ENCODE assay signal across 1 cellular context in the genomic region with DNA sequence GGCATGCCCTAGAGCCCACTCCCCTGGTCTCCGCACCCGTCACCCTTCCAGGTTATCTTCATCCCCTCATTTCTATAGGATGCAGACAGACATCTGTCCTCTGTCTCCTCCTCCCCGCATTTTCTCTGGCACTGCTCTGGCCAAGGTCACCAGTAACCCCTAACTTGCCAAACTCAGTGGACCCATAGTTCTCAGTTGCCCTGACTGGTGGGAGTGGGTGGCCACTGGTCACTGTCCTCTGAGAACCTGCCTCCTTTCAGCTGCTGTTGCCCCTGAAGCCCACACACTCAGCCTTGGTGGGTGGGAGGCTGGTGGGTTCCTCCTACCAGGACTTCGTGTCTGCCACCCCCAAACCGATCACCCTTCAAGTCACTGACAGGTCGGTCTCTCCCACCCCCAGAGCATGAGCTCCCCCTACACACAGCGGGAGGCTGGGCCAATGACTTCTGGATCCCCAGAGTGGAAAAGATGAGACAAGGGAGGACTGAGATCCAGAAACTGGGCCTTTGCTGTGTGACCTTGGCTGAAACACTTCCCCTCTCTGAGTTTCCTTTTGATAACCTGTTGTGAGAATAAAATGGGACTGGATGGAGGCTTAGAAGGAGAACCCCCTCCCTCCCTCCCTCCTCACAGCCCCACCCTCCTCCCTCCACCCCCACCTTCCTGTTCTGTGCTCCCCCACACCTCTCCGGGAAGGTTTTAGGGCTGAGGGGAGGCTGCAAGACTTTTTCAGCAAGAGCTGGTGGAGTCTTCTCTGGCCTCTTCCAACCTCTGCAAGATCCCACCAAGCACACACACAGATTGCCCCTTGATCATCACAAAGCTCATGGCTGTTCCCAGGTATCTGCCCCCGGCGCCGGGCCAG.
TF ChIP-seq lines count a peak whose summit lies in the region.

No MANE protein-coding gene starts in this region.

TF ChIP-seq in GM23338, 12 proteins besides CTCF, POLR2A, EP300 and RAD21:
- TF ChIP-seq, protein P1, sequence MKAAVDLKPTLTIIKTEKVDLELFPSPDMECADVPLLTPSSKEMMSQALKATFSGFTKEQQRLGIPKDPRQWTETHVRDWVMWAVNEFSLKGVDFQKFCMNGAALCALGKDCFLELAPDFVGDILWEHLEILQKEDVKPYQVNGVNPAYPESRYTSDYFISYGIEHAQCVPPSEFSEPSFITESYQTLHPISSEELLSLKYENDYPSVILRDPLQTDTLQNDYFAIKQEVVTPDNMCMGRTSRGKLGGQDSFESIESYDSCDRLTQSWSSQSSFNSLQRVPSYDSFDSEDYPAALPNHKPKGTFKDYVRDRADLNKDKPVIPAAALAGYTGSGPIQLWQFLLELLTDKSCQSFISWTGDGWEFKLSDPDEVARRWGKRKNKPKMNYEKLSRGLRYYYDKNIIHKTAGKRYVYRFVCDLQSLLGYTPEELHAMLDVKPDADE (IDR thresholded peaks at IDR 0.05), result no peak
- TF ChIP-seq ZNF114 (CRISPR knock-in tag; IDR thresholded peaks at IDR 0.05), result no peak
- TF ChIP-seq, protein P2, sequence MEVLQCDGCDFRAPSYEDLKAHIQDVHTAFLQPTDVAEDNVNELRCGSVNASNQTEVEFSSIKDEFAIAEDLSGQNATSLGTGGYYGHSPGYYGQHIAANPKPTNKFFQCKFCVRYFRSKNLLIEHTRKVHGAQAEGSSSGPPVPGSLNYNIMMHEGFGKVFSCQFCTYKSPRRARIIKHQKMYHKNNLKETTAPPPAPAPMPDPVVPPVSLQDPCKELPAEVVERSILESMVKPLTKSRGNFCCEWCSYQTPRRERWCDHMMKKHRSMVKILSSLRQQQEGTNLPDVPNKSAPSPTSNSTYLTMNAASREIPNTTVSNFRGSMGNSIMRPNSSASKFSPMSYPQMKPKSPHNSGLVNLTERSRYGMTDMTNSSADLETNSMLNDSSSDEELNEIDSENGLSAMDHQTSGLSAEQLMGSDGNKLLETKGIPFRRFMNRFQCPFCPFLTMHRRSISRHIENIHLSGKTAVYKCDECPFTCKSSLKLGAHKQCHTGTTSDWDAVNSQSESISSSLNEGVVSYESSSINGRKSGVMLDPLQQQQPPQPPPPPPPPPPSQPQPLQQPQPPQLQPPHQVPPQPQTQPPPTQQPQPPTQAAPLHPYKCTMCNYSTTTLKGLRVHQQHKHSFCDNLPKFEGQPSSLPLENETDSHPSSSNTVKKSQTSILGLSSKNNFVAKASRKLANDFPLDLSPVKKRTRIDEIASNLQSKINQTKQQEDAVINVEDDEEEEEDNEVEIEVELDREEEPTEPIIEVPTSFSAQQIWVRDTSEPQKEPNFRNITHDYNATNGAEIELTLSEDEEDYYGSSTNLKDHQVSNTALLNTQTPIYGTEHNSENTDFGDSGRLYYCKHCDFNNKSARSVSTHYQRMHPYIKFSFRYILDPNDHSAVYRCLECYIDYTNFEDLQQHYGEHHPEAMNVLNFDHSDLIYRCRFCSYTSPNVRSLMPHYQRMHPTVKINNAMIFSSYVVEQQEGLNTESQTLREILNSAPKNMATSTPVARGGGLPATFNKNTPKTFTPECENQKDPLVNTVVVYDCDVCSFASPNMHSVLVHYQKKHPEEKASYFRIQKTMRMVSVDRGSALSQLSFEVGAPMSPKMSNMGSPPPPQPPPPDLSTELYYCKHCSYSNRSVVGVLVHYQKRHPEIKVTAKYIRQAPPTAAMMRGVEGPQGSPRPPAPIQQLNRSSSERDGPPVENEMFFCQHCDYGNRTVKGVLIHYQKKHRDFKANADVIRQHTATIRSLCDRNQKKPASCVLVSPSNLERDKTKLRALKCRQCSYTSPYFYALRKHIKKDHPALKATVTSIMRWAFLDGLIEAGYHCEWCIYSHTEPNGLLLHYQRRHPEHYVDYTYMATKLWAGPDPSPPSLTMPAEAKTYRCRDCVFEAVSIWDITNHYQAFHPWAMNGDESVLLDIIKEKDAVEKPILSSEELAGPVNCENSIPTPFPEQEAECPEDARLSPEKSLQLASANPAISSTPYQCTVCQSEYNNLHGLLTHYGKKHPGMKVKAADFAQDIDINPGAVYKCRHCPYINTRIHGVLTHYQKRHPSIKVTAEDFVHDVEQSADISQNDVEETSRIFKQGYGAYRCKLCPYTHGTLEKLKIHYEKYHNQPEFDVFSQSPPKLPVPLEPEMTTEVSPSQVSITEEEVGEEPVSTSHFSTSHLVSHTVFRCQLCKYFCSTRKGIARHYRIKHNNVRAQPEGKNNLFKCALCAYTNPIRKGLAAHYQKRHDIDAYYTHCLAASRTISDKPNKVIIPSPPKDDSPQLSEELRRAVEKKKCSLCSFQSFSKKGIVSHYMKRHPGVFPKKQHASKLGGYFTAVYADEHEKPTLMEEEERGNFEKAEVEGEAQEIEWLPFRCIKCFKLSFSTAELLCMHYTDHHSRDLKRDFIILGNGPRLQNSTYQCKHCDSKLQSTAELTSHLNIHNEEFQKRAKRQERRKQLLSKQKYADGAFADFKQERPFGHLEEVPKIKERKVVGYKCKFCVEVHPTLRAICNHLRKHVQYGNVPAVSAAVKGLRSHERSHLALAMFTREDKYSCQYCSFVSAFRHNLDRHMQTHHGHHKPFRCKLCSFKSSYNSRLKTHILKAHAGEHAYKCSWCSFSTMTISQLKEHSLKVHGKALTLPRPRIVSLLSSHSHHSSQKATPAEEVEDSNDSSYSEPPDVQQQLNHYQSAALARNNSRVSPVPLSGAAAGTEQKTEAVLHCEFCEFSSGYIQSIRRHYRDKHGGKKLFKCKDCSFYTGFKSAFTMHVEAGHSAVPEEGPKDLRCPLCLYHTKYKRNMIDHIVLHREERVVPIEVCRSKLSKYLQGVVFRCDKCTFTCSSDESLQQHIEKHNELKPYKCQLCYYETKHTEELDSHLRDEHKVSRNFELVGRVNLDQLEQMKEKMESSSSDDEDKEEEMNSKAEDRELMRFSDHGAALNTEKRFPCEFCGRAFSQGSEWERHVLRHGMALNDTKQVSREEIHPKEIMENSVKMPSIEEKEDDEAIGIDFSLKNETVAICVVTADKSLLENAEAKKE (CRISPR knock-in tag; IDR thresholded peaks at IDR 0.05), result no peak
- no peak for TF ChIP-seq STAT1 (IDR thresholded peaks at IDR 0.05; ENCODE audit: unreplicated experiment)
- no peak for TF ChIP-seq NANOG (IDR thresholded peaks at IDR 0.05; ENCODE audit: borderline replicate concordance)
- TF ChIP-seq JUNB (IDR thresholded peaks at IDR 0.05; ENCODE audit: unreplicated experiment), result no peak
- TF ChIP-seq EZH2phosphoT487 (IDR thresholded peaks at IDR 0.05; ENCODE audit: unreplicated experiment), result no peak
- no peak for TF ChIP-seq EZH2 (IDR thresholded peaks at IDR 0.05; ENCODE audit: low read depth, unreplicated experiment)
- TF ChIP-seq POLR2AphosphoS5 (IDR thresholded peaks at IDR 0.05; ENCODE audit: low read depth), result no peak
- TF ChIP-seq ZNF331 (CRISPR knock-in tag; IDR thresholded peaks at IDR 0.05; ENCODE audit: low read depth), result no peak
- TF ChIP-seq CREB1 (CRISPR knock-in tag; IDR thresholded peaks at IDR 0.05; ENCODE audit: low read depth), result no peak
- no peak for TF ChIP-seq REST (IDR thresholded peaks at IDR 0.05; ENCODE audit: unreplicated experiment)
